In the genomic region with DNA sequence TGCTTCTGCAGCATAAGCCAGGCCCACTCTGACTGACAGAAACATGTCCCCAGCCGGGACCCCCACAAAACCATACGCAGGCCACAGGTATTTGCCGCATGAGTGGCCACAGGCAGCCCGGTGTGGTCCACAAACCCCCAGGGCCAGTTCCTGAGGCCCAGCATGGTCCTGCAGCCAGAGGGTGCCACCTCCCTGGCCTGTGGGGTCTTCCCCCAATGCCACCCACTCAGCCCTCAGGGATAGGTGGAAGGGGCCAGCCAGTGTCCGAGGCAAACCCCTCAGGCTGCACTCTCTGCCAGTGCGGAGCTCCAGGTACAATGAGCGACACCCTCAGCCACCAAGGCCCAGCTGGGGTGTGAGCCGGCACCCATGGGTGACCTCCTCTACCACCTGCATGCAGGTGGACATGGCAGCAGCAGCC, we compare ENCODE assay signal across 1 cellular context.
TF ChIP-seq lines count a peak whose summit lies in the region.

No MANE protein-coding gene starts in this region.

TF ChIP-seq in H1, 55 proteins besides CTCF, POLR2A, EP300 and RAD21:
- TF ChIP-seq JUN (IDR thresholded peaks at IDR 0.05; ENCODE audit: low read depth, low read length) (no peak), TAF7 (optimal IDR thresholded peaks at IDR 0.05; ENCODE audit: borderline replicate concordance, low read depth, low read length) (no peak), SIN3A (conservative IDR thresholded peaks at IDR 0.05 in 1 of 2, IDR thresholded peaks at IDR 0.05 in 1 of 2; ENCODE audit: low read depth in 1 of 2, low read length in 2 of 2) (no peak), CEBPB (IDR thresholded peaks at IDR 0.05; ENCODE audit: low read depth, low read length) (no peak), POLR2AphosphoS5 (IDR thresholded peaks at IDR 0.05; ENCODE audit: low read depth, low read length) (no peak), FOSL1 (IDR thresholded peaks at IDR 0.05; ENCODE audit: insufficient read depth, low read depth, low read length) (no peak), GTF2F1 (IDR thresholded peaks at IDR 0.05; ENCODE audit: borderline replicate concordance, low read depth, low read length) (no peak), CTBP2 (IDR thresholded peaks at IDR 0.05; ENCODE audit: borderline replicate concordance, insufficient read depth, insufficient read length, low read length) (no peak), YY1 (IDR thresholded peaks at IDR 0.05; ENCODE audit: low read depth, low read length) (no peak), KDM4A (IDR thresholded peaks at IDR 0.05; ENCODE audit: low read depth, low read length, severe bottlenecking) (no peak)
- TF ChIP-seq, protein P1, sequence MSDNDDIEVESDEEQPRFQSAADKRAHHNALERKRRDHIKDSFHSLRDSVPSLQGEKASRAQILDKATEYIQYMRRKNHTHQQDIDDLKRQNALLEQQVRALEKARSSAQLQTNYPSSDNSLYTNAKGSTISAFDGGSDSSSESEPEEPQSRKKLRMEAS (IDR thresholded peaks at IDR 0.05), result no peak
- TF ChIP-seq, protein P2, sequence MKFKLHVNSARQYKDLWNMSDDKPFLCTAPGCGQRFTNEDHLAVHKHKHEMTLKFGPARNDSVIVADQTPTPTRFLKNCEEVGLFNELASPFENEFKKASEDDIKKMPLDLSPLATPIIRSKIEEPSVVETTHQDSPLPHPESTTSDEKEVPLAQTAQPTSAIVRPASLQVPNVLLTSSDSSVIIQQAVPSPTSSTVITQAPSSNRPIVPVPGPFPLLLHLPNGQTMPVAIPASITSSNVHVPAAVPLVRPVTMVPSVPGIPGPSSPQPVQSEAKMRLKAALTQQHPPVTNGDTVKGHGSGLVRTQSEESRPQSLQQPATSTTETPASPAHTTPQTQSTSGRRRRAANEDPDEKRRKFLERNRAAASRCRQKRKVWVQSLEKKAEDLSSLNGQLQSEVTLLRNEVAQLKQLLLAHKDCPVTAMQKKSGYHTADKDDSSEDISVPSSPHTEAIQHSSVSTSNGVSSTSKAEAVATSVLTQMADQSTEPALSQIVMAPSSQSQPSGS (IDR thresholded peaks at IDR 0.05; ENCODE audit: low read length), result no peak
